In the genomic region with DNA sequence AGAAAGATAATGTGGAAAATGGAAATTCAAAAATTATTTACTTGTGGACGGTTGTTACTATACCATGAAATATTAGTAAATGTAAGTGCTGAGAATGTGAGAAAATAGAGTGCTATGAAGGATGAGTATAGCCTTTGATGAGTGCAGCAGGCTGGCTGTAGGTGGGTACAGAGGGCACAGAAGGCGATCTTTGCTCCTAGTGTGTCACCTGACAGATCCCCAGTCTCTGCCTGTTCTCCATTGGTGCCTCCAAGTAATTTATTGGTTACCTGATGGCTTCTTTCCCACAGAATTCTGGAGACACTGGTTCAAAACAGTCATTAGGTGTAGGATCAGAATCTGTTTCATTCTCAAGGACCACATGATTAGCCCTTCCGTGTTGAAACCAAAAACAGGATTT, we compare ENCODE assay signal across 2 cellular contexts.
TF ChIP-seq lines count a peak whose summit lies in the region.

No MANE protein-coding gene starts in this region.

TF ChIP-seq in GM23338, 12 proteins besides CTCF, POLR2A, EP300 and RAD21:
- TF ChIP-seq NANOG (IDR thresholded peaks at IDR 0.05; ENCODE audit: borderline replicate concordance): no peak
- TF ChIP-seq, protein P1, sequence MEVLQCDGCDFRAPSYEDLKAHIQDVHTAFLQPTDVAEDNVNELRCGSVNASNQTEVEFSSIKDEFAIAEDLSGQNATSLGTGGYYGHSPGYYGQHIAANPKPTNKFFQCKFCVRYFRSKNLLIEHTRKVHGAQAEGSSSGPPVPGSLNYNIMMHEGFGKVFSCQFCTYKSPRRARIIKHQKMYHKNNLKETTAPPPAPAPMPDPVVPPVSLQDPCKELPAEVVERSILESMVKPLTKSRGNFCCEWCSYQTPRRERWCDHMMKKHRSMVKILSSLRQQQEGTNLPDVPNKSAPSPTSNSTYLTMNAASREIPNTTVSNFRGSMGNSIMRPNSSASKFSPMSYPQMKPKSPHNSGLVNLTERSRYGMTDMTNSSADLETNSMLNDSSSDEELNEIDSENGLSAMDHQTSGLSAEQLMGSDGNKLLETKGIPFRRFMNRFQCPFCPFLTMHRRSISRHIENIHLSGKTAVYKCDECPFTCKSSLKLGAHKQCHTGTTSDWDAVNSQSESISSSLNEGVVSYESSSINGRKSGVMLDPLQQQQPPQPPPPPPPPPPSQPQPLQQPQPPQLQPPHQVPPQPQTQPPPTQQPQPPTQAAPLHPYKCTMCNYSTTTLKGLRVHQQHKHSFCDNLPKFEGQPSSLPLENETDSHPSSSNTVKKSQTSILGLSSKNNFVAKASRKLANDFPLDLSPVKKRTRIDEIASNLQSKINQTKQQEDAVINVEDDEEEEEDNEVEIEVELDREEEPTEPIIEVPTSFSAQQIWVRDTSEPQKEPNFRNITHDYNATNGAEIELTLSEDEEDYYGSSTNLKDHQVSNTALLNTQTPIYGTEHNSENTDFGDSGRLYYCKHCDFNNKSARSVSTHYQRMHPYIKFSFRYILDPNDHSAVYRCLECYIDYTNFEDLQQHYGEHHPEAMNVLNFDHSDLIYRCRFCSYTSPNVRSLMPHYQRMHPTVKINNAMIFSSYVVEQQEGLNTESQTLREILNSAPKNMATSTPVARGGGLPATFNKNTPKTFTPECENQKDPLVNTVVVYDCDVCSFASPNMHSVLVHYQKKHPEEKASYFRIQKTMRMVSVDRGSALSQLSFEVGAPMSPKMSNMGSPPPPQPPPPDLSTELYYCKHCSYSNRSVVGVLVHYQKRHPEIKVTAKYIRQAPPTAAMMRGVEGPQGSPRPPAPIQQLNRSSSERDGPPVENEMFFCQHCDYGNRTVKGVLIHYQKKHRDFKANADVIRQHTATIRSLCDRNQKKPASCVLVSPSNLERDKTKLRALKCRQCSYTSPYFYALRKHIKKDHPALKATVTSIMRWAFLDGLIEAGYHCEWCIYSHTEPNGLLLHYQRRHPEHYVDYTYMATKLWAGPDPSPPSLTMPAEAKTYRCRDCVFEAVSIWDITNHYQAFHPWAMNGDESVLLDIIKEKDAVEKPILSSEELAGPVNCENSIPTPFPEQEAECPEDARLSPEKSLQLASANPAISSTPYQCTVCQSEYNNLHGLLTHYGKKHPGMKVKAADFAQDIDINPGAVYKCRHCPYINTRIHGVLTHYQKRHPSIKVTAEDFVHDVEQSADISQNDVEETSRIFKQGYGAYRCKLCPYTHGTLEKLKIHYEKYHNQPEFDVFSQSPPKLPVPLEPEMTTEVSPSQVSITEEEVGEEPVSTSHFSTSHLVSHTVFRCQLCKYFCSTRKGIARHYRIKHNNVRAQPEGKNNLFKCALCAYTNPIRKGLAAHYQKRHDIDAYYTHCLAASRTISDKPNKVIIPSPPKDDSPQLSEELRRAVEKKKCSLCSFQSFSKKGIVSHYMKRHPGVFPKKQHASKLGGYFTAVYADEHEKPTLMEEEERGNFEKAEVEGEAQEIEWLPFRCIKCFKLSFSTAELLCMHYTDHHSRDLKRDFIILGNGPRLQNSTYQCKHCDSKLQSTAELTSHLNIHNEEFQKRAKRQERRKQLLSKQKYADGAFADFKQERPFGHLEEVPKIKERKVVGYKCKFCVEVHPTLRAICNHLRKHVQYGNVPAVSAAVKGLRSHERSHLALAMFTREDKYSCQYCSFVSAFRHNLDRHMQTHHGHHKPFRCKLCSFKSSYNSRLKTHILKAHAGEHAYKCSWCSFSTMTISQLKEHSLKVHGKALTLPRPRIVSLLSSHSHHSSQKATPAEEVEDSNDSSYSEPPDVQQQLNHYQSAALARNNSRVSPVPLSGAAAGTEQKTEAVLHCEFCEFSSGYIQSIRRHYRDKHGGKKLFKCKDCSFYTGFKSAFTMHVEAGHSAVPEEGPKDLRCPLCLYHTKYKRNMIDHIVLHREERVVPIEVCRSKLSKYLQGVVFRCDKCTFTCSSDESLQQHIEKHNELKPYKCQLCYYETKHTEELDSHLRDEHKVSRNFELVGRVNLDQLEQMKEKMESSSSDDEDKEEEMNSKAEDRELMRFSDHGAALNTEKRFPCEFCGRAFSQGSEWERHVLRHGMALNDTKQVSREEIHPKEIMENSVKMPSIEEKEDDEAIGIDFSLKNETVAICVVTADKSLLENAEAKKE (CRISPR knock-in tag; IDR thresholded peaks at IDR 0.05): no peak

TF ChIP-seq in H1, 55 proteins besides CTCF, POLR2A, EP300 and RAD21:
- no peak for TF ChIP-seq BCL11A (IDR thresholded peaks at IDR 0.05; ENCODE audit: low read depth in 2 of 2, low read length in 2 of 2)
- no peak for TF ChIP-seq SP4 (IDR thresholded peaks at IDR 0.05; ENCODE audit: low read length)
- TF ChIP-seq TBP (IDR thresholded peaks at IDR 0.05; ENCODE audit: low read depth, low read length): no peak
- TF ChIP-seq, protein P2, sequence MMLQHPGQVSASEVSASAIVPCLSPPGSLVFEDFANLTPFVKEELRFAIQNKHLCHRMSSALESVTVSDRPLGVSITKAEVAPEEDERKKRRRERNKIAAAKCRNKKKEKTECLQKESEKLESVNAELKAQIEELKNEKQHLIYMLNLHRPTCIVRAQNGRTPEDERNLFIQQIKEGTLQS (IDR thresholded peaks at IDR 0.05; ENCODE audit: insufficient read depth, low read depth, low read length): no peak
- TF ChIP-seq RXRA (IDR thresholded peaks at IDR 0.05; ENCODE audit: insufficient read depth, low read depth, low read length): no peak
- no peak for TF ChIP-seq TAF1 (IDR thresholded peaks at IDR 0.05; ENCODE audit: low read depth, low read length)
- no peak for TF ChIP-seq MAFK (IDR thresholded peaks at IDR 0.05; ENCODE audit: low read depth, low read length)
- no peak for TF ChIP-seq RNF2 (IDR thresholded peaks at IDR 0.05; ENCODE audit: borderline replicate concordance, low read depth, low read length, missing control alignments, poor library complexity, severe bottlenecking)
- TF ChIP-seq, protein P3, sequence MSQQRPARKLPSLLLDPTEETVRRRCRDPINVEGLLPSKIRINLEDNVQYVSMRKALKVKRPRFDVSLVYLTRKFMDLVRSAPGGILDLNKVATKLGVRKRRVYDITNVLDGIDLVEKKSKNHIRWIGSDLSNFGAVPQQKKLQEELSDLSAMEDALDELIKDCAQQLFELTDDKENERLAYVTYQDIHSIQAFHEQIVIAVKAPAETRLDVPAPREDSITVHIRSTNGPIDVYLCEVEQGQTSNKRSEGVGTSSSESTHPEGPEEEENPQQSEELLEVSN (IDR thresholded peaks at IDR 0.05): no peak
- no peak for TF ChIP-seq RFX5 (IDR thresholded peaks at IDR 0.05; ENCODE audit: borderline replicate concordance, low read depth, low read length)
- TF ChIP-seq BACH1 (IDR thresholded peaks at IDR 0.05; ENCODE audit: low read length): no peak
TF ChIP-seq in H1: peak in this region for 0.
